ENCODE assay signal across 1 cellular context in the genomic region with DNA sequence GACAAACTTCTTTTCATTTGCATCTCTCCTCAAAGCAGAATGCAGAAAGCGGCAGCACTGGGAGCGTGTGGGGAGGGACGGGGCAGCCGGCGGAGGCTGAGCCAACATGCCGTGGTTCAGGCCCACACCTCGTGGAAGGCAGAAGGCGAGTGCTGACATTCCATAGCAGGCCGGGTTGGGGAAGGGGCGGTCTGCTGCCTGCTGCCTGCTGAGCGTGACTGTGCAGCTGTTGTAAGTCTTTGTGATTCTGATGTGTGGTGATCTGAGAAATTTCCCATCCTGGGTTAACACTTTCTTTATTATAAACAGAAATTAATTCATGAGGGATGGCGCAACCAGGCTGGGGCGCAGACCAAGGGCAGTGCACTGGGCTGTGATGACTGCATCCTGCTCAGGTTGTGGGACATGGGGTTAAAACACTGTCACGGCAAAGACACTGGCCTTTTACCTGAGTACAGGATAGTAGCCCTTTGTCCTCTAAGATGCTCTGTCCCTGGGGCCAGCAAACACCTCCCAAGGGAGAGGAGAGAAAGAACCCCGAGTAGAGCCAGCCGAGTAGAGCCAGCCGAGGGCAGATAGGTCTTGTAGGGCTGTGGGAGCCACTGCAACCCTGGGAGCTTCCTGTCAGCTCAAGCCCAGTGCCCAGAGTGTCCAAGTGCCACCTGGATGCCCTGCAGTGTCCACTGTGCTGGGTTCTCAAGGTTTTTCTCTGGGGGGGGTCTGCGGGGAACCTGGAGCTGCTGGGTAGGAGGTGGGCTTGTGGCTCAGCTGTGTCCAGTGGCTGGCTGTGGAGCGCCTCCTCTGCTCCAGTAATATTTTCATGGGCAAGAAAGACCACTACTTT.
TF ChIP-seq lines count a peak whose summit lies in the region.

No MANE protein-coding gene starts in this region.

TF ChIP-seq in SK-N-SH, 30 proteins besides CTCF, POLR2A, EP300 and RAD21 (continued from another document):
- TF ChIP-seq MXI1 (IDR thresholded peaks at IDR 0.05; ENCODE audit: low read depth, low read length) = no peak
- TF ChIP-seq CHD2 (IDR thresholded peaks at IDR 0.05; ENCODE audit: low read length, partially characterized antibody) = no peak
- TF ChIP-seq, protein P1, sequence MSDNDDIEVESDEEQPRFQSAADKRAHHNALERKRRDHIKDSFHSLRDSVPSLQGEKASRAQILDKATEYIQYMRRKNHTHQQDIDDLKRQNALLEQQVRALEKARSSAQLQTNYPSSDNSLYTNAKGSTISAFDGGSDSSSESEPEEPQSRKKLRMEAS (IDR thresholded peaks at IDR 0.05; ENCODE audit: low read depth) = no peak
- no peak for TF ChIP-seq JUND (IDR thresholded peaks at IDR 0.05)
TF ChIP-seq in SK-N-SH: peak in this region for 0.
